In genomic region chr15:40274350-40275274, GRCh38 we compare ENCODE assay signal across 1 cellular context.
A peak's percentile ranks its signal among the peaks of the same experiment; 100 is the strongest.
TF ChIP-seq lines count a peak whose summit lies in the region.

No MANE protein-coding gene starts in this region.

TF ChIP-seq in GM12878, 131 proteins besides CTCF, POLR2A, EP300 and RAD21 (continues in another document):
- no peak for TF ChIP-seq RELB (IDR thresholded peaks at IDR 0.05; ENCODE audit: low read depth)
- no peak for TF ChIP-seq CBX5 (IDR thresholded peaks at IDR 0.05; ENCODE audit: low read depth)
- TF ChIP-seq E2F8 (IDR thresholded peaks at IDR 0.05; ENCODE audit: low read depth, partially characterized antibody): no peak
- no peak for TF ChIP-seq KAT2A (conservative IDR thresholded peaks at IDR 0.05; ENCODE audit: control insufficient read depth, low read depth, low read length)
- TF ChIP-seq TCF12 (IDR thresholded peaks at IDR 0.05; ENCODE audit: low read depth, low read length): no peak
- TF ChIP-seq DPF2 (IDR thresholded peaks at IDR 0.05): no peak
- no peak for TF ChIP-seq CHD4 (IDR thresholded peaks at IDR 0.05)
- TF ChIP-seq ZNF592 (IDR thresholded peaks at IDR 0.05): peak; percentile 96
- TF ChIP-seq ZNF274 (IDR thresholded peaks at IDR 0.05; ENCODE audit: insufficient read depth, insufficient read length): no peak
- peak; percentile 83; the same call in 1 of the 2 replicates for TF ChIP-seq RB1 (IDR thresholded peaks at IDR 0.05; ENCODE audit: borderline replicate concordance)
- no peak for TF ChIP-seq FOXK2 (IDR thresholded peaks at IDR 0.05)
- 0 out of 2 replicates have a peak, but pooled peaks have one; percentile 35 for TF ChIP-seq TARDBP (IDR thresholded peaks at IDR 0.05; ENCODE audit: borderline replicate concordance)
- no peak for TF ChIP-seq CREM (IDR thresholded peaks at IDR 0.05; ENCODE audit: low read depth)
- TF ChIP-seq ZNF384 (IDR thresholded peaks at IDR 0.05; ENCODE audit: borderline replicate concordance, low read depth, low read length): peak; percentile 61; the same call in 1 of the 2 replicates
- TF ChIP-seq ZSCAN29 (IDR thresholded peaks at IDR 0.05): no peak
- 0 out of 4 replicates have a peak, but pooled peaks of 1 of the 2 experiments have one; percentile 52 for TF ChIP-seq SRF (IDR thresholded peaks at IDR 0.05; ENCODE audit: low read depth in 2 of 2, low read length in 2 of 2)
- TF ChIP-seq ZBTB33 (IDR thresholded peaks at IDR 0.05): no peak
- peak; percentile 17 for TF ChIP-seq SIX5 (IDR thresholded peaks at IDR 0.05; ENCODE audit: low read depth, low read length, severe bottlenecking)
- TF ChIP-seq MAX (IDR thresholded peaks at IDR 0.05; ENCODE audit: low read depth, low read length): no peak
- no peak for TF ChIP-seq ZBTB11 (CRISPR knock-in tag; IDR thresholded peaks at IDR 0.05)
- no peak for TF ChIP-seq EZH2 (IDR thresholded peaks at IDR 0.05; ENCODE audit: borderline replicate concordance, control insufficient read depth, low read depth, low read length)
- TF ChIP-seq HDAC6 (IDR thresholded peaks at IDR 0.05; ENCODE audit: unreplicated experiment): no peak
- TF ChIP-seq SMC3 (IDR thresholded peaks at IDR 0.05; ENCODE audit: borderline replicate concordance, low read length): peak; percentile 100
- TF ChIP-seq E4F1 (IDR thresholded peaks at IDR 0.05; ENCODE audit: borderline replicate concordance, partially characterized antibody): no peak
- no peak for TF ChIP-seq PRDM15 (CRISPR knock-in tag; IDR thresholded peaks at IDR 0.05)
- no peak for TF ChIP-seq KDM1A (IDR thresholded peaks at IDR 0.05; ENCODE audit: borderline replicate concordance)
- TF ChIP-seq ZNF217 (IDR thresholded peaks at IDR 0.05): no peak
- TF ChIP-seq MLLT1 (IDR thresholded peaks at IDR 0.05): no peak
- TF ChIP-seq NFYA (IDR thresholded peaks at IDR 0.05; ENCODE audit: borderline replicate concordance, low read depth, low read length): peak; percentile 28; the same call in 1 of the 2 replicates
- peak; percentile 50 for TF ChIP-seq RUNX3 (IDR thresholded peaks at IDR 0.05; ENCODE audit: low read length)
- no peak for TF ChIP-seq MTA2 (IDR thresholded peaks at IDR 0.05; ENCODE audit: low read depth)
- no peak for TF ChIP-seq GABPA (IDR thresholded peaks at IDR 0.05; ENCODE audit: low read depth)
- 0 out of 2 replicates have a peak, but pooled peaks have one; percentile 48 for TF ChIP-seq LARP7 (IDR thresholded peaks at IDR 0.05)
- TF ChIP-seq GATAD2B (conservative IDR thresholded peaks at IDR 0.05; ENCODE audit: low read depth): no peak
- TF ChIP-seq IKZF2 (IDR thresholded peaks at IDR 0.05): 0 out of 4 replicates have a peak, but pooled peaks of 1 of the 2 experiments have one; percentile 18
- no peak for TF ChIP-seq RBBP5 (conservative IDR thresholded peaks at IDR 0.05)
- TF ChIP-seq KLF5 (IDR thresholded peaks at IDR 0.05; ENCODE audit: partially characterized antibody): no peak
- TF ChIP-seq MEF2B (IDR thresholded peaks at IDR 0.05; ENCODE audit: partially characterized antibody, poor library complexity, severe bottlenecking): no peak
